8 cellular contexts compared by ENCODE assay signal in the genomic region with DNA sequence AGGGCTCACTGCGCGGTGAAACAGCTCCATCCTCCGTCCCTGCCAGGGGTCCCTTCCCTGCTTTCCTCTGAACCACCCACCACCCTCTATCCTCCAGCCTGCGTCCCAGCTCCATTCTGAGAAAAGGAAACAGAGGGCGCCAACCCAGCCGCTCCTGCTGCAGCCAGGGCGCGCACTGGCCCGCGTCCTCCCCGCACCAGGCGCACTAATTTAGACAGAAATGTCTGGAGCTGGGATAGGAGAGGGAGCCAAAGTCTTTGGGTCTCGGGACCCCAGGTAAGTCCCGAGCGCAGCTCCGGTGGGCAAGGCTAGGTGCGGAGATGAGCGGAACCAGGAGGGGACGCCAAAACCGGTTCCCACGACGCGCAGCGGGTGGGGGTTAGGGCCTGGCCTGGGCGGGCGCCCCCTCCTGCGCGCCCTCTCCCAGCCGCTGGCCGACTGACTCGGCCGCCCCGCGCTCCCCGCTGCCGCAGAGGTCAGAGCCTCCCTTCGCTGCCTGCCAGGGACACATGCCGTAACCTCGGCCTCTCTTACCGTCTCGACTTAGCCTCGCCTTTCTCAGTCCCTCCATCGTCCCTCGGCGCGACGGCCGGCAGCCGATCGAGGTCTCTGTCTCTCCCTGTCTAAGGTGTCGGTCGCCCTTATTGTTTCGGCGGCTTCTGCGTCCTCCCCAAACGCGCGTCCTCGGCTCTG. TPM values are rescaled to one million over a fixed set of nuclear protein-coding genes. Genes with fewer than 3 reads are reported as not detected.
A peak's percentile ranks its signal among the peaks of the same experiment; 100 is the strongest.
DNase-seq lines count a peak whose midpoint lies in the region; ATAC-seq and TF ChIP-seq lines count a peak whose summit lies in the region.

No MANE protein-coding gene starts in this region.

- H3K4ac ChIP-seq in mesenchymal stem cell (ENCODE audit: low read depth in 1 of 2, low read length in 2 of 2): peak overlapping the region; percentile 60 to 85

- peak overlapping the region; percentile 72 to 76 for H2BK12ac ChIP-seq in mesenchymal stem cell (ENCODE audit: low read length in 2 of 2)

- H3K36me3 ChIP-seq in mesenchymal stem cell (ENCODE audit: control insufficient read depth in 1 of 2, insufficient read depth in 2 of 2, low read depth in 1 of 2, low read length in 2 of 2) (peaks cover 0 to 3% of the 10 kb centered on the region in 2 experiments), upper lobe of left lung (no peaks in the 10 kb centered on the region)

- peak overlapping the region; percentile 96 for H3K4me2 ChIP-seq in mesenchymal stem cell (ENCODE audit: low read length, poor library complexity, severe bottlenecking)

- peak overlapping the region; percentile 46 for H2AFZ ChIP-seq in mesenchymal stem cell (ENCODE audit: low read depth, low read length)

- peaks cover 11% of the 10 kb centered on the region for H3K79me1 ChIP-seq in mesenchymal stem cell (replicated peaks; ENCODE audit: low read length, poor library complexity, severe bottlenecking)

- H4K8ac ChIP-seq in mesenchymal stem cell (ENCODE audit: low read length): peak overlapping the region; percentile 38

- TF ChIP-seq POLR2A in upper lobe of left lung (IDR thresholded peaks at IDR 0.05): no peak

- peak overlapping the region; percentile 2 for H2BK120ac ChIP-seq in mesenchymal stem cell (ENCODE audit: low read depth, low read length)

- H3K4me1 ChIP-seq in mesenchymal stem cell (ENCODE audit: control insufficient read depth, insufficient read depth, low read depth, low read length): peaks cover 41% of the 10 kb centered on the region
- peaks cover 20 to 35% (median 25%) of the 10 kb centered on the region in 4 donors for H3K4me1 ChIP-seq in upper lobe of left lung

- H3K14ac ChIP-seq in mesenchymal stem cell (ENCODE audit: low read length in 2 of 2): peak overlapping the region in 1 of 2 experiments; percentile 50

- H3K4me3 ChIP-seq in mesenchymal stem cell (ENCODE audit: insufficient read depth in 1 of 2, low read depth in 1 of 2, low read length in 2 of 2): peak overlapping the region; percentile 81 to 97
- H3K4me3 ChIP-seq in upper lobe of left lung: peak overlapping the region in 3 of 4 donors; percentile 45 to 64 (median 58)

- H3K27ac ChIP-seq in mesenchymal stem cell (ENCODE audit: low read length, poor library complexity, severe bottlenecking) (no peak overlapping the region), upper lobe of left lung (peak overlapping the region; percentile 64 to 83 (median 82))

- H3K23ac ChIP-seq in mesenchymal stem cell (ENCODE audit: low read length in 2 of 2): peak overlapping the region in 1 of 2 experiments; percentile 23

- peak overlapping the region; percentile 70 for H2BK5ac ChIP-seq in mesenchymal stem cell (ENCODE audit: low read depth, low read length, poor library complexity, severe bottlenecking)

- under 1% methylated on average over 56 of the region's 59 CpGs for WGBS in mesenchymal stem cell
- WGBS in upper lobe of left lung, 2 donors: 1 to 6% methylated on average over 23 to 49 of the region's 59 CpGs

- H2BK15ac ChIP-seq in mesenchymal stem cell (ENCODE audit: low read depth, poor library complexity, severe bottlenecking): peak overlapping the region; percentile 74

- peak overlapping the region; percentile 91 for H3K9ac ChIP-seq in mesenchymal stem cell (ENCODE audit: low read length)

- peak; percentile 30 for DNase-seq in EH (ENCODE audit: low read depth)
- DNase-seq in NCI-H69 (lab: John Stamatoyannopoulos, UW): peak; percentile 53
- DNase-seq in ecto neural progenitor cell (ENCODE audit: low spot score): peak; percentile 74
- DNase-seq in mesenchymal stem cell: peak; percentile 66
- peak in 1 of 2 donors; percentile 84 for DNase-seq in upper lobe of left lung
- DNase-seq in GM19238 (ENCODE audit: insufficient read length, low spot score): no peak
- DNase-seq in NCI-H146 (lab: John Stamatoyannopoulos, UW): no peak

- H3K27me3 ChIP-seq in mesenchymal stem cell (ENCODE audit: control insufficient read depth in 1 of 2, insufficient read depth in 1 of 2, low read length in 2 of 2) (peaks cover 6 to 13% of the 10 kb centered on the region in 2 experiments), upper lobe of left lung (peaks cover 0 to 40% (median 22%) of the 10 kb centered on the region in 4 donors)

- peak in 1 of 2 donors; percentile 16 for ATAC-seq in upper lobe of left lung (ENCODE audit: low FRiP score in 2 of 2)
- ATAC-seq in HG02571 (IDR thresholded peaks at IDR 0.05; ENCODE audit: unreplicated experiment): no peak

- no peak for TF ChIP-seq CTCF in upper lobe of left lung (IDR thresholded peaks at IDR 0.05)

- peak overlapping the region; percentile 68 to 81 for H3K18ac ChIP-seq in mesenchymal stem cell (ENCODE audit: low read depth in 1 of 2, low read length in 2 of 2)

- no peaks in the 10 kb centered on the region for H3K9me3 ChIP-seq in mesenchymal stem cell (ENCODE audit: control insufficient read depth, low read length)
- H3K9me3 ChIP-seq in upper lobe of left lung: no peaks in the 10 kb centered on the region

- H2AK5ac ChIP-seq in mesenchymal stem cell (ENCODE audit: low read length, severe bottlenecking): no peak overlapping the region

- H4K91ac ChIP-seq in mesenchymal stem cell (ENCODE audit: low read length): no peak overlapping the region

- no peak for TF ChIP-seq EP300 in upper lobe of left lung (IDR thresholded peaks at IDR 0.05)

RNA-seq across cellular contexts. Expression of a gene that starts 2.0 kb away (rescaled TPM):
- polyA plus RNA-seq in mesenchymal stem cell (2013, experiment 1 of 2): 71.3 TPM
- polyA plus RNA-seq in mesenchymal stem cell (2013, experiment 2 of 2): 76.6 TPM
- 10 to 100 TPM; 18.4 to 63.9 (median 28.1) TPM for total RNA-seq in upper lobe of left lung

RNA-seq across cellular contexts. Expression of a gene that starts 24.0 kb away (rescaled TPM):
- 17.9 TPM for polyA plus RNA-seq in mesenchymal stem cell (2013, experiment 1 of 2)
- 18.4 TPM for polyA plus RNA-seq in mesenchymal stem cell (2013, experiment 2 of 2)
- 10 to 100 TPM; 15.7 to 39.3 (median 30.8) TPM for total RNA-seq in upper lobe of left lung

Comparison
In these comparisons a context has a peak if more than half of its experiments do, and no peak if none do; other contexts are left out.
1. DNase-seq: peak in EH (single experiment), NCI-H69 (single experiment), ecto neural progenitor cell (single experiment) and mesenchymal stem cell (single experiment); none in GM19238 (single experiment) and NCI-H146 (single experiment).